Comparison of ENCODE assay signal across 13 cellular contexts in the genomic region with DNA sequence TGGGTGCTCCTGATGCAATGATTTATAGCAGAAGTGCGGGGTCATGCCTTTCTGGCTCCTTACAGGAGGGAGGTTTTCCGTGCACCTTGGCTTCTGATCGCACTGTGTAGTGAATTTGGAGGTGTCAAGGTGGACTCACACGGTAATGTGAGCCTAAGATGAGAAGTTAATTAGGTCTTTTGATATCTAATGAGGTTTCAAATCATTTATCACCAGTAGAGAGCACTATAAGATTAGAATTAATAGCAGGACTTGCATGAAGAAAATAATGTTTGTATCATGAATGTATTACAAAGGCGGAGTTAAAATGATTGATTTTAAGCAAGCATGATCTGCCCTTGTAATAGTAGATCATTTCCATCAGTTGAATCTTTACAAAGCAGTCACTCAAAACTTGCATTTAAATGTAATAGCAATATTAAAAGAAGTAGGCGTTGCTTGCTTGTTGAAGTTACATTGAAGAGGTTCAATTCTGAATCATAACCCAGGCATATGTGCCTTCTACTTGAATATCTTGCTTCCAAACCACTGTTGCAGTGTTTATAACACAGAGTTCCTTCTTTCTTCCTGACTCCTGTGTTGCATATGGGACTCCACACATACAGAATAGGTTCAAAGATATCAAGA.
DNase-seq lines count a peak whose midpoint lies in the region; ATAC-seq, FAIRE-seq and TF ChIP-seq lines count a peak whose summit lies in the region.
"Had no signal": no experiment of that assay in that cellular context is flagged by ENCODE, and none has a peak within 500 bp of the region (broad histone marks: within the 10 kb centered on the region; RNA-seq: fewer than 3 reads in every experiment).

No MANE protein-coding gene starts in this region.

- TF ChIP-seq EP300 in GM12878 (IDR thresholded peaks at IDR 0.05; ENCODE audit: borderline replicate concordance in 1 of 2, control insufficient read depth in 1 of 2, low read depth in 2 of 2, low read length in 2 of 2) (no peak), tibial nerve (IDR thresholded peaks at IDR 0.05) (no peak)

- H3K79me2 ChIP-seq in GM12878 (ENCODE audit: control insufficient read depth, insufficient read depth, low read length) = no peaks in the 10 kb centered on the region

- H3K9me3 ChIP-seq in GM12878 (replicated peaks; ENCODE audit: control insufficient read depth, insufficient read depth, low read length) (no peaks in the 10 kb centered on the region), tibial nerve (no peaks in the 10 kb centered on the region)
- H3K9me3 ChIP-seq: A549, neutrophil, upper lobe of left lung had no signal

- H3K36me3 ChIP-seq in GM12878 (ENCODE audit: control insufficient read depth in 2 of 2, insufficient read depth in 2 of 2, low read length in 1 of 2) = no peaks in the 10 kb centered on the region
- H3K36me3 ChIP-seq in tibial nerve = no peaks in the 10 kb centered on the region
- H3K36me3 ChIP-seq: neutrophil, upper lobe of left lung had no signal

- H3K4me1 Mint-ChIP-seq in nephron progenitor cell = peaks cover 18% of the 10 kb centered on the region
- H3K4me1 Mint-ChIP-seq: central memory CD8-positive, alpha-beta T cell had no signal

- POLR2A ChIA-PET in GM12878 (lab: Charles Lee) = no interaction called here

- 0 out of 2 replicates have a peak, but pooled peaks have one; percentile 20 for TF ChIP-seq RAD21 in GM12878 (IDR thresholded peaks at IDR 0.05; ENCODE audit: insufficient read depth, low read depth, low read length)

- H3K36me3 Mint-ChIP-seq in nephron progenitor cell (ENCODE audit: low read depth) = no peaks in the 10 kb centered on the region

- BruUV-seq in GM12878 (replicated peaks; lab: Mats Ljungman, UMichigan) = no TSS peak

- H3K4me3 Mint-ChIP-seq in nephron progenitor cell = no peak overlapping the region
- H3K4me3 Mint-ChIP-seq: central memory CD8-positive, alpha-beta T cell had no signal

- CTCF ChIA-PET in GM12878 (lab: Yijun Ruan, JAX) = no interaction called here

- TF ChIP-seq CTCF in NB4 (IDR thresholded peaks at IDR 0.05; ENCODE audit: low read depth, low read length) (no peak), GM12878 (IDR thresholded peaks at IDR 0.05 in 2 of 3, conservative IDR thresholded peaks at IDR 0.05 in 1 of 3; ENCODE audit: control insufficient read depth in 2 of 3, extremely low read depth in 1 of 3, insufficient read depth in 1 of 3, low read depth in 3 of 3, low read length in 3 of 3) (no peak; a peak in 1 of 6 replicates), nephron progenitor cell (IDR thresholded peaks at IDR 0.05) (no peak), tibial nerve (IDR thresholded peaks at IDR 0.05) (peak in 2 of 5 experiments; percentile 12 to 25)

- intact Hi-C loops in GM12878 (cut with micrococcal nuclease; ENCODE audit: unreplicated experiment) = loop anchor here (10.0 kb wide), 1 partner anchor 1152 kb away; no protein-coding TSS in a partner anchor

- no peaks in the 10 kb centered on the region for H3K27me3 Mint-ChIP-seq in nephron progenitor cell (ENCODE audit: low read depth, poor library complexity)
- H3K27me3 Mint-ChIP-seq: central memory CD8-positive, alpha-beta T cell had no signal

- H2AFZ ChIP-seq in GM12878 (ENCODE audit: control insufficient read depth, low read depth, low read length) = no peak overlapping the region

- H3K4me3 ChIP-seq in NB4 (ENCODE audit: low read depth, low read length) = no peak overlapping the region
- no peak overlapping the region for H3K4me3 ChIP-seq in GM12878
- H3K4me3 ChIP-seq in tibial nerve = no peak overlapping the region
- H3K4me3 ChIP-seq: A549, upper lobe of left lung had no signal

- TF ChIP-seq POLR2A in NB4 (IDR thresholded peaks at IDR 0.05; ENCODE audit: extremely low read depth, insufficient read length) = no peak
- no peak for TF ChIP-seq POLR2A in GM12878 (IDR thresholded peaks at IDR 0.05; ENCODE audit: low read depth, low read length)
- TF ChIP-seq POLR2A in tibial nerve (IDR thresholded peaks at IDR 0.05) = no peak

- in situ Hi-C loops in GM12878 (cut with MboI) = no loop called here

- no peak for FAIRE-seq in GM12878 (lab: Jason Lieb, UNC)

- H3K4me1 ChIP-seq in GM12878 (ENCODE audit: control insufficient read depth, insufficient read depth, low read length) (no peaks in the 10 kb centered on the region), tibial nerve (no peaks in the 10 kb centered on the region)
- H3K4me1 ChIP-seq: A549, upper lobe of left lung had no signal

- H3K27ac ChIP-seq in GM12878 (ENCODE audit: control insufficient read depth, insufficient read depth) (no peak overlapping the region), tibial nerve (no peak overlapping the region)
- H3K27ac ChIP-seq: A549, neutrophil, upper lobe of left lung had no signal

- RAD21 ChIA-PET in GM12878 (lab: Charles Lee; ENCODE audit: unreplicated experiment) = interaction anchor here (0.8 to 1.0 kb wide), 2 partner anchors 1153 to 1337 kb away, joined by 3 to 4 read pairs; no protein-coding TSS in a partner anchor

- SMC1A ChIA-PET in GM12878 (lab: Charles Lee; ENCODE audit: uncharacterized antibody, unreplicated experiment) = no interaction called here

- peaks cover 21% of the 10 kb centered on the region for H3K9me3 Mint-ChIP-seq in nephron progenitor cell
- H3K9me3 Mint-ChIP-seq: central memory CD8-positive, alpha-beta T cell had no signal

- 3% methylated on average over 6 of the region's 6 CpGs for WGBS in GM12878 (ENCODE audit: insufficient coverage, insufficient replicate concordance, low lambda C conversion rate, missing lambda C conversion rate)
- 33 to 52% methylated on average over 6 of the region's 6 CpGs for WGBS in tibial nerve, 2 donors

- no peak overlapping the region for H3K27ac Mint-ChIP-seq in nephron progenitor cell

- DNase-seq in NCI-H146 treated with DMSO at 0.1 percent for 48 hours (lab: John Stamatoyannopoulos, UW; ENCODE audit: unreplicated experiment) = peak; percentile 0
- no peak for DNase-seq in NCI-H146 (lab: John Stamatoyannopoulos, UW)
- peak; percentile 44 for DNase-seq in NB4 (ENCODE audit: low read depth)
- no peak for DNase-seq in GM12878 (ENCODE audit: low read depth, low spot score)
- DNase-seq in nephron progenitor cell = peak; percentile 4
- DNase-seq in tibial nerve (ENCODE audit: low spot score in 2 of 2) = no peak
- DNase-seq in ureter (ENCODE audit: low spot score) = no peak
- DNase-seq: NCI-H1092 treated with DMSO at 0.1 percent for 48 hours, upper lobe of left lung had no signal

- H3K4me2 ChIP-seq in GM12878 (ENCODE audit: control insufficient read depth, insufficient read depth) = no peak overlapping the region
- H3K4me2 ChIP-seq: A549 had no signal

- no peaks in the 10 kb centered on the region for H3K27me3 ChIP-seq in GM12878 (replicated peaks in 1 of 2; ENCODE audit: control insufficient read depth in 2 of 2, insufficient read depth in 2 of 2, low read length in 1 of 2)
- H3K27me3 ChIP-seq in tibial nerve = no peaks in the 10 kb centered on the region
- H3K27me3 ChIP-seq: neutrophil, upper lobe of left lung had no signal

- ATAC-seq in GM12878 (no peak), HG02588 (IDR thresholded peaks at IDR 0.05; ENCODE audit: unreplicated experiment) (no peak)
- ATAC-seq: A549 had no signal

- H3K9ac ChIP-seq in GM12878 (ENCODE audit: control insufficient read depth, insufficient read depth, low read length) = no peak overlapping the region

- no peaks in the 10 kb centered on the region for H4K20me1 ChIP-seq in GM12878 (ENCODE audit: control insufficient read depth, insufficient read depth)

TF ChIP-seq in GM12878, 131 proteins besides CTCF, POLR2A, EP300 and RAD21:
- TF ChIP-seq RAD51 (IDR thresholded peaks at IDR 0.05) = no peak
- TF ChIP-seq SMC3 (IDR thresholded peaks at IDR 0.05; ENCODE audit: borderline replicate concordance, low read length) = peak; percentile 15; the same call in 1 of the 2 replicates
- TF ChIP-seq EGR1 (IDR thresholded peaks at IDR 0.05; ENCODE audit: borderline replicate concordance in 1 of 2, low read depth in 2 of 2, low read length in 2 of 2) = no peak

Comparison
In these comparisons a context has a peak if more than half of its experiments do, and no peak if none do; other contexts are left out.
1. DNase-seq: peak in NCI-H146 treated with DMSO at 0.1 percent for 48 hours (single experiment), NB4 (single experiment) and nephron progenitor cell (single experiment); none in NCI-H146 (single experiment), GM12878 (single experiment), tibial nerve (0 of 2) and ureter (single experiment).